ENCODE assay signal across 17 cellular contexts in genomic region chr10:29328988-29329387, GRCh38. TPM values are rescaled to one million over a fixed set of nuclear protein-coding genes. Genes with fewer than 3 reads are reported as not detected.
A peak's percentile ranks its signal among the peaks of the same experiment; 100 is the strongest.
DNase-seq lines count a peak whose midpoint lies in the region; ATAC-seq and TF ChIP-seq lines count a peak whose summit lies in the region.
"Had no signal": no experiment of that assay in that cellular context is flagged by ENCODE, and none has a peak within 500 bp of the region (broad histone marks: within the 10 kb centered on the region; RNA-seq: fewer than 3 reads in every experiment).

No MANE protein-coding gene starts in this region.

- CTCF ChIA-PET in activated CD8-positive, alpha-beta T cell treated with anti-CD3 and anti-CD28 coated beads, Interleukin-2, amount 10 ng/mL, durations not matched to agents 7 days and 5 days (lab: Charles Lee), result no interaction called here
- CTCF ChIA-PET in CD4-positive, alpha-beta T cell (lab: Charles Lee), result no interaction called here

- H3K9ac ChIP-seq in mesendoderm (ENCODE audit: low read length), result no peak overlapping the region

- no peaks in the 10 kb centered on the region for H3K79me1 ChIP-seq in mesendoderm (ENCODE audit: low read length)

- no peak overlapping the region for H3K23ac ChIP-seq in mesendoderm (ENCODE audit: low read length)

- intact Hi-C loops in CD4-positive, alpha-beta T cell (cut with DNase I, micrococcal nuclease), result no loop called here

- peaks cover 16% of the 10 kb centered on the region for H3K4me1 Mint-ChIP-seq in HFFc6 (ENCODE audit: low read depth)
- H3K4me1 Mint-ChIP-seq in immature natural killer cell, result no peaks in the 10 kb centered on the region
- no peaks in the 10 kb centered on the region for H3K4me1 Mint-ChIP-seq in activated CD8-positive, alpha-beta T cell treated with anti-CD3 and anti-CD28 coated beads, Interleukin-2, amount 10 ng/mL, durations not matched to agents 7 days and 5 days (ENCODE audit: low read depth)
- no peaks in the 10 kb centered on the region for H3K4me1 Mint-ChIP-seq in CD4-positive, alpha-beta T cell (ENCODE audit: low read depth)
- H3K4me1 Mint-ChIP-seq: CD4-positive, CD25-positive, alpha-beta regulatory T cell; memory B cell had no signal

- H2BK120ac ChIP-seq in mesendoderm (ENCODE audit: low read depth, low read length), result no peak overlapping the region

- H3K27ac ChIP-seq in mesendoderm (ENCODE audit: low read depth, low read length), result no peak overlapping the region
- H3K27ac ChIP-seq in upper lobe of left lung, result no peak overlapping the region
- no peak overlapping the region for H3K27ac ChIP-seq in CD4-positive, alpha-beta T cell (ENCODE audit: low read depth, low read length)
- H3K27ac ChIP-seq: cardiac muscle cell, ovary had no signal

- no peak overlapping the region for H3K27ac Mint-ChIP-seq in HFFc6
- no peak overlapping the region for H3K27ac Mint-ChIP-seq in immature natural killer cell
- H3K27ac Mint-ChIP-seq in activated CD8-positive, alpha-beta T cell treated with anti-CD3 and anti-CD28 coated beads, Interleukin-2, amount 10 ng/mL, durations not matched to agents 7 days and 5 days, result no peak overlapping the region
- H3K27ac Mint-ChIP-seq in CD4-positive, alpha-beta T cell, result no peak overlapping the region
- H3K27ac Mint-ChIP-seq: CD4-positive, CD25-positive, alpha-beta regulatory T cell; memory B cell had no signal

- H3K36me3 Mint-ChIP-seq in HFFc6 (ENCODE audit: low read depth), result no peaks in the 10 kb centered on the region
- no peaks in the 10 kb centered on the region for H3K36me3 Mint-ChIP-seq in immature natural killer cell
- no peaks in the 10 kb centered on the region for H3K36me3 Mint-ChIP-seq in activated CD8-positive, alpha-beta T cell treated with anti-CD3 and anti-CD28 coated beads, Interleukin-2, amount 10 ng/mL, durations not matched to agents 7 days and 5 days (ENCODE audit: low read depth)
- H3K36me3 Mint-ChIP-seq in CD4-positive, alpha-beta T cell (ENCODE audit: low read depth), result no peaks in the 10 kb centered on the region
- H3K36me3 Mint-ChIP-seq: CD4-positive, CD25-positive, alpha-beta regulatory T cell; memory B cell had no signal

- no peak overlapping the region for H4K8ac ChIP-seq in mesendoderm (ENCODE audit: low read depth, low read length)

- H3K27me3 Mint-ChIP-seq in HFFc6 (ENCODE audit: insufficient read depth) (peaks cover 48% of the 10 kb centered on the region), immature natural killer cell (ENCODE audit: low read depth in 3 of 3) (peaks cover 0 to 6% (median 5%) of the 10 kb centered on the region in 3 donors)
- peaks cover 6% of the 10 kb centered on the region for H3K27me3 Mint-ChIP-seq in activated CD8-positive, alpha-beta T cell treated with anti-CD3 and anti-CD28 coated beads, Interleukin-2, amount 10 ng/mL, durations not matched to agents 7 days and 5 days (ENCODE audit: low read depth)
- H3K27me3 Mint-ChIP-seq in CD4-positive, alpha-beta T cell, result peaks cover 32% of the 10 kb centered on the region

- no peak overlapping the region for H3K56ac ChIP-seq in mesendoderm (ENCODE audit: low read length)

- no peak overlapping the region for H2BK5ac ChIP-seq in mesendoderm (ENCODE audit: low read length)

- no peak overlapping the region for H2BK15ac ChIP-seq in mesendoderm (replicated peaks; ENCODE audit: low read depth)

- H3K79me2 ChIP-seq in mesendoderm (ENCODE audit: control insufficient read depth, insufficient read depth, low read length), result no peaks in the 10 kb centered on the region

- H4K5ac ChIP-seq in mesendoderm (ENCODE audit: low read length), result no peak overlapping the region

- H3K4me3 ChIP-seq in fibroblast of the aortic adventitia (ENCODE audit: low read depth, low read length) (no peak overlapping the region), mesendoderm (ENCODE audit: low read length) (no peak overlapping the region), upper lobe of left lung (no peak overlapping the region)
- H3K4me3 ChIP-seq: cardiac muscle cell, ovary had no signal

- peak; percentile 45 to 89 for ATAC-seq in upper lobe of left lung (ENCODE audit: low FRiP score in 2 of 2)
- no peak for ATAC-seq in activated CD8-positive, alpha-beta T cell treated with anti-CD3 and anti-CD28 coated beads, Interleukin-2, amount 10 ng/mL, durations not matched to agents 7 days and 5 days
- no peak for ATAC-seq in CD4-positive, alpha-beta T cell (ENCODE audit: poor library complexity)

- no peaks in the 10 kb centered on the region for H3K9me3 ChIP-seq in upper lobe of left lung
- no peaks in the 10 kb centered on the region for H3K9me3 ChIP-seq in CD4-positive, alpha-beta T cell (ENCODE audit: control insufficient read depth, low read length)
- H3K9me3 ChIP-seq: ovary had no signal

- no peak overlapping the region for H3K4me2 ChIP-seq in mesendoderm (ENCODE audit: low read length)

- no peak for TF ChIP-seq CTCF in HFFc6 (IDR thresholded peaks at IDR 0.05)
- no peak for TF ChIP-seq CTCF in fibroblast of the aortic adventitia (IDR thresholded peaks at IDR 0.05; ENCODE audit: insufficient read depth, low read length)
- TF ChIP-seq CTCF in upper lobe of left lung (IDR thresholded peaks at IDR 0.05), result no peak
- no peak for TF ChIP-seq CTCF in CD4-positive, alpha-beta T cell (IDR thresholded peaks at IDR 0.05)

- TF ChIP-seq POLR2A in upper lobe of left lung (IDR thresholded peaks at IDR 0.05), result no peak

- WGBS in mesendoderm (ENCODE audit: extremely low coverage, insufficient coverage, low lambda C conversion rate), result no CpG with 5 or more reads among the region's 3 CpGs
- 41 to 52% methylated on average over 3 of the region's 3 CpGs for WGBS in upper lobe of left lung, 2 donors

- no peak overlapping the region for H3K4ac ChIP-seq in mesendoderm (ENCODE audit: low read depth, low read length)

- POLR2A ChIA-PET in activated CD8-positive, alpha-beta T cell treated with anti-CD3 and anti-CD28 coated beads, Interleukin-2, amount 10 ng/mL, durations not matched to agents 7 days and 5 days (lab: Charles Lee), result no interaction called here
- POLR2A ChIA-PET in CD4-positive, alpha-beta T cell (lab: Charles Lee), result no interaction called here

- no peak for TF ChIP-seq EP300 in upper lobe of left lung (IDR thresholded peaks at IDR 0.05)

- H3K36me3 ChIP-seq in mesendoderm (ENCODE audit: control insufficient read depth, insufficient read depth, low read length) (no peaks in the 10 kb centered on the region), upper lobe of left lung (no peaks in the 10 kb centered on the region)
- H3K36me3 ChIP-seq: cardiac muscle cell, ovary had no signal

- H3K4me3 Mint-ChIP-seq in HFFc6 (no peak overlapping the region), immature natural killer cell (no peak overlapping the region)
- H3K4me3 Mint-ChIP-seq in activated CD8-positive, alpha-beta T cell treated with anti-CD3 and anti-CD28 coated beads, Interleukin-2, amount 10 ng/mL, durations not matched to agents 7 days and 5 days, result no peak overlapping the region
- H3K4me3 Mint-ChIP-seq in CD4-positive, alpha-beta T cell, result no peak overlapping the region
- H3K4me3 Mint-ChIP-seq: CD4-positive, CD25-positive, alpha-beta regulatory T cell; memory B cell had no signal

- H3K18ac ChIP-seq in mesendoderm (ENCODE audit: low read length), result no peak overlapping the region

- no peak overlapping the region for H2AK5ac ChIP-seq in mesendoderm (ENCODE audit: low read length)

- H3K9me3 Mint-ChIP-seq in HFFc6, result no peaks in the 10 kb centered on the region
- H3K9me3 Mint-ChIP-seq in immature natural killer cell, result peaks cover 0 to 2% (median 0%) of the 10 kb centered on the region in 6 donors
- no peaks in the 10 kb centered on the region for H3K9me3 Mint-ChIP-seq in activated CD8-positive, alpha-beta T cell treated with anti-CD3 and anti-CD28 coated beads, Interleukin-2, amount 10 ng/mL, durations not matched to agents 7 days and 5 days (ENCODE audit: insufficient read depth)
- no peaks in the 10 kb centered on the region for H3K9me3 Mint-ChIP-seq in CD4-positive, alpha-beta T cell
- H3K9me3 Mint-ChIP-seq: memory B cell had no signal

- peak; percentile 52 for DNase-seq in HFFc6
- DNase-seq in fibroblast of the aortic adventitia (ENCODE audit: low read depth), result peak; percentile 81
- peak; percentile 62 for DNase-seq in mesendoderm
- DNase-seq in upper lobe of left lung, result no peak
- no peak for DNase-seq in retina
- DNase-seq in immature natural killer cell, result no peak
- DNase-seq in activated CD8-positive, alpha-beta T cell treated with anti-CD3 and anti-CD28 coated beads, Interleukin-2, amount 10 ng/mL, durations not matched to agents 7 days and 5 days, result no peak
- no peak for DNase-seq in CD4-positive, alpha-beta T cell
- DNase-seq: activated naive CD4-positive, alpha-beta T cell treated with Interleukin-2 at 50 U/mL for 16 hours; CD4-positive, CD25-positive, alpha-beta regulatory T cell; NCI-H446 treated with DMSO at 0.1 percent for 48 hours; OCI-M1; stimulated activated CD4-positive, alpha-beta T cell treated with anti-CD3 and anti-CD28 coated beads, Interleukin-2, amount 100 ng/mL, for 24 hours had no signal

- H3K4me1 ChIP-seq in mesendoderm (ENCODE audit: control insufficient read depth, low read depth, low read length) (no peaks in the 10 kb centered on the region), upper lobe of left lung (peaks cover 0 to 3% (median 0%) of the 10 kb centered on the region in 4 donors)

- no peaks in the 10 kb centered on the region for H3K27me3 ChIP-seq in mesendoderm (ENCODE audit: insufficient read depth, low read length, poor library complexity)
- no peaks in the 10 kb centered on the region for H3K27me3 ChIP-seq in upper lobe of left lung
- peaks cover 6% of the 10 kb centered on the region for H3K27me3 ChIP-seq in CD4-positive, alpha-beta T cell (ENCODE audit: control insufficient read depth, insufficient read depth, low read length)
- H3K27me3 ChIP-seq: cardiac muscle cell, ovary had no signal

RNA-seq across cellular contexts. Expression of gene LYZL1, which starts 40.1 kb away (rescaled TPM):
- not detected for total RNA-seq in HFFc6 (2021; fragmentation: NEBNext Ultra II Directional; extraction: Animal tissue kit (Norgen Biotek cat#: 25700))
- not detected in 2 replicates for total RNA-seq in fibroblast of the aortic adventitia (ENCODE audit: low replicate concordance)
- polyA plus RNA-seq in mesendoderm (2013, experiment 1 of 2), result not detected
- polyA plus RNA-seq in mesendoderm (2013, experiment 2 of 2), result not detected
- total RNA-seq in upper lobe of left lung, result not detected
- polyA plus RNA-seq in immature natural killer cell, result not detected
- not detected for total RNA-seq in activated CD8-positive, alpha-beta T cell treated with anti-CD3 and anti-CD28 coated beads, Interleukin-2, amount 10 ng/mL, durations not matched to agents 7 days and 5 days
- not detected for total RNA-seq in CD4-positive, alpha-beta T cell
- total RNA-seq: cardiac muscle cell; CD4-positive, CD25-positive, alpha-beta regulatory T cell; H4; ovary had no signal
- polyA plus RNA-seq: CD4-positive, CD25-positive, alpha-beta regulatory T cell; ovary had no signal

Comparison
In these comparisons a context has a peak if more than half of its experiments do, and no peak if none do; other contexts are left out.
1. DNase-seq: peak in HFFc6 (single experiment), fibroblast of the aortic adventitia (single experiment) and mesendoderm (single experiment); none in upper lobe of left lung (0 of 2), retina (single experiment), immature natural killer cell (0 of 3), activated CD8-positive, alpha-beta T cell treated with anti-CD3 and anti-CD28 coated beads, Interleukin-2, amount 10 ng/mL, durations not matched to agents 7 days and 5 days (single experiment) and CD4-positive, alpha-beta T cell (0 of 10).
2. ATAC-seq: peak in upper lobe of left lung (2 of 2); none in activated CD8-positive, alpha-beta T cell treated with anti-CD3 and anti-CD28 coated beads, Interleukin-2, amount 10 ng/mL, durations not matched to agents 7 days and 5 days (single experiment) and CD4-positive, alpha-beta T cell (single experiment).